ENCODE assay signal across 9 cellular contexts in genomic region chr18:78482378-78482777, GRCh38.
"Had no signal": no experiment of that assay in that cellular context is flagged by ENCODE, and none has a peak within 500 bp of the region (broad histone marks: within the 10 kb centered on the region; RNA-seq: fewer than 3 reads in every experiment).

No MANE protein-coding gene starts in this region.

- H3K4me3 ChIP-seq: GM23248, GM23338, HAP-1 had no signal

- H3K9me3 ChIP-seq: HAP-1 had no signal

- H3K27ac ChIP-seq: GM23248 had no signal

- H3K36me3 ChIP-seq: HAP-1 had no signal

- H3K4me2 ChIP-seq: GM23338 had no signal

- DNase-seq: GM23248, GOT3, H7, H9, HCEC 1CT, HFFc6 had no signal

- H3K4me1 ChIP-seq: HAP-1 had no signal

- ATAC-seq: GM23338, HCT116 had no signal

- H2AFZ ChIP-seq: GM23248, GM23338 had no signal
